15 cellular contexts compared by ENCODE assay signal in genomic region chr2:196875414-196875813, GRCh38. TPM values are rescaled to one million over a fixed set of nuclear protein-coding genes. Genes with fewer than 3 reads are reported as not detected.
DNase-seq lines count a peak whose midpoint lies in the region; ATAC-seq and FAIRE-seq lines count a peak whose summit lies in the region.
"Had no signal": no experiment of that assay in that cellular context is flagged by ENCODE, and none has a peak within 500 bp of the region (broad histone marks: within the 10 kb centered on the region; RNA-seq: fewer than 3 reads in every experiment).

No MANE protein-coding gene starts in this region.

- intact Hi-C loops in activated CD4-positive, alpha-beta T cell treated with anti-CD3 and anti-CD28 coated beads for 36 hours (cut with DNase I, micrococcal nuclease): no loop called here

- no peaks in the 10 kb centered on the region for H3K9me3 Mint-ChIP-seq in activated CD4-positive, alpha-beta T cell treated with anti-CD3 and anti-CD28 coated beads for 36 hours (ENCODE audit: low read depth)
- no peaks in the 10 kb centered on the region for H3K9me3 Mint-ChIP-seq in activated naive CD8-positive, alpha-beta T cell treated with anti-CD3 and anti-CD28 coated beads, Interleukin-2, amount 10 ng/mL, durations not matched to agents 7 days and 5 days
- no peaks in the 10 kb centered on the region for H3K9me3 Mint-ChIP-seq in activated naive CD8-positive, alpha-beta T cell treated with anti-CD3 and anti-CD28 coated beads, Interleukin-2, amount 50 U/mL, for 24 hours
- H3K9me3 Mint-ChIP-seq: CD8-positive, alpha-beta memory T cell had no signal

- H3K36me3 Mint-ChIP-seq in activated CD4-positive, alpha-beta T cell treated with anti-CD3 and anti-CD28 coated beads for 36 hours (ENCODE audit: low read depth): peaks cover 23% of the 10 kb centered on the region
- H3K36me3 Mint-ChIP-seq in activated naive CD8-positive, alpha-beta T cell treated with anti-CD3 and anti-CD28 coated beads, Interleukin-2, amount 10 ng/mL, durations not matched to agents 7 days and 5 days: peaks cover 44% of the 10 kb centered on the region
- H3K36me3 Mint-ChIP-seq in activated naive CD8-positive, alpha-beta T cell treated with anti-CD3 and anti-CD28 coated beads, Interleukin-2, amount 50 U/mL, for 24 hours (ENCODE audit: low read depth): peaks cover 29% of the 10 kb centered on the region

- H3K27me3 Mint-ChIP-seq in activated CD4-positive, alpha-beta T cell treated with anti-CD3 and anti-CD28 coated beads for 36 hours: no peaks in the 10 kb centered on the region
- H3K27me3 Mint-ChIP-seq in activated naive CD8-positive, alpha-beta T cell treated with anti-CD3 and anti-CD28 coated beads, Interleukin-2, amount 10 ng/mL, durations not matched to agents 7 days and 5 days: no peaks in the 10 kb centered on the region
- no peaks in the 10 kb centered on the region for H3K27me3 Mint-ChIP-seq in activated naive CD8-positive, alpha-beta T cell treated with anti-CD3 and anti-CD28 coated beads, Interleukin-2, amount 50 U/mL, for 24 hours
- H3K27me3 Mint-ChIP-seq: CD8-positive, alpha-beta memory T cell had no signal

- CTCF ChIA-PET in activated CD4-positive, alpha-beta T cell treated with anti-CD3 and anti-CD28 coated beads for 36 hours (lab: Charles Lee): interaction anchor here (1.5 kb wide), 1 partner anchor 16 kb away, joined by 3 read pairs; no protein-coding TSS in a partner anchor

- H3K27ac Mint-ChIP-seq in activated CD4-positive, alpha-beta T cell treated with anti-CD3 and anti-CD28 coated beads for 36 hours: no peak overlapping the region
- no peak overlapping the region for H3K27ac Mint-ChIP-seq in activated naive CD8-positive, alpha-beta T cell treated with anti-CD3 and anti-CD28 coated beads, Interleukin-2, amount 10 ng/mL, durations not matched to agents 7 days and 5 days
- no peak overlapping the region for H3K27ac Mint-ChIP-seq in activated naive CD8-positive, alpha-beta T cell treated with anti-CD3 and anti-CD28 coated beads, Interleukin-2, amount 50 U/mL, for 24 hours
- H3K27ac Mint-ChIP-seq: CD8-positive, alpha-beta memory T cell had no signal

- no peak overlapping the region for H3K4me3 Mint-ChIP-seq in activated CD4-positive, alpha-beta T cell treated with anti-CD3 and anti-CD28 coated beads for 36 hours
- no peak overlapping the region for H3K4me3 Mint-ChIP-seq in activated naive CD8-positive, alpha-beta T cell treated with anti-CD3 and anti-CD28 coated beads, Interleukin-2, amount 10 ng/mL, durations not matched to agents 7 days and 5 days
- H3K4me3 Mint-ChIP-seq in activated naive CD8-positive, alpha-beta T cell treated with anti-CD3 and anti-CD28 coated beads, Interleukin-2, amount 50 U/mL, for 24 hours: no peak overlapping the region
- H3K4me3 Mint-ChIP-seq: CD8-positive, alpha-beta memory T cell had no signal

- DNase-seq in activated CD4-positive, alpha-beta T cell treated with anti-CD3 and anti-CD28 coated beads for 36 hours: no peak
- DNase-seq in activated CD4-positive, alpha-beta T cell treated with anti-CD3 and anti-CD28 coated beads for 48 hours: no peak
- DNase-seq in activated naive CD8-positive, alpha-beta T cell treated with anti-CD3 and anti-CD28 coated beads, Interleukin-2, amount 10 ng/mL, durations not matched to agents 7 days and 5 days: no peak
- no peak for DNase-seq in activated naive CD8-positive, alpha-beta T cell treated with anti-CD3 and anti-CD28 coated beads, Interleukin-2, amount 50 U/mL, for 24 hours
- DNase-seq in NCI-H774 (lab: John Stamatoyannopoulos, UW): no peak
- no peak for DNase-seq in epidermal melanocyte (ENCODE audit: insufficient read length, low spot score)
- DNase-seq: 8988T; AML-193; Caco-2; CD8-positive, alpha-beta memory T cell; GF-D8 had no signal

- POLR2A ChIA-PET in activated CD4-positive, alpha-beta T cell treated with anti-CD3 and anti-CD28 coated beads for 36 hours (lab: Charles Lee): no interaction called here
- POLR2A ChIA-PET in activated naive CD8-positive, alpha-beta T cell treated with anti-CD3 and anti-CD28 coated beads, Interleukin-2, amount 10 ng/mL, durations not matched to agents 7 days and 5 days (lab: Charles Lee): interaction anchor here (1.5 to 1.8 kb wide), 2 partner anchors 51 to 52 kb away, joined by 10 to 14 read pairs; partner anchors contain the start of gene PGAP1

- H3K4me1 Mint-ChIP-seq in activated CD4-positive, alpha-beta T cell treated with anti-CD3 and anti-CD28 coated beads for 36 hours: no peaks in the 10 kb centered on the region
- H3K4me1 Mint-ChIP-seq in activated naive CD8-positive, alpha-beta T cell treated with anti-CD3 and anti-CD28 coated beads, Interleukin-2, amount 10 ng/mL, durations not matched to agents 7 days and 5 days: peaks cover 31% of the 10 kb centered on the region
- H3K4me1 Mint-ChIP-seq in activated naive CD8-positive, alpha-beta T cell treated with anti-CD3 and anti-CD28 coated beads, Interleukin-2, amount 50 U/mL, for 24 hours: peaks cover 2% of the 10 kb centered on the region
- H3K4me1 Mint-ChIP-seq: CD8-positive, alpha-beta memory T cell had no signal

- peak; percentile 60 for FAIRE-seq in islet of Langerhans (lab: Jason Lieb, UNC)
- FAIRE-seq: GM19239, H1 had no signal

- peak; percentile 47 for ATAC-seq in activated CD4-positive, alpha-beta T cell treated with anti-CD3 and anti-CD28 coated beads for 36 hours
- ATAC-seq in activated naive CD8-positive, alpha-beta T cell treated with anti-CD3 and anti-CD28 coated beads, Interleukin-2, amount 10 ng/mL, durations not matched to agents 7 days and 5 days (ENCODE audit: low read depth): peak; percentile 88
- ATAC-seq in activated naive CD8-positive, alpha-beta T cell treated with anti-CD3 and anti-CD28 coated beads, Interleukin-2, amount 50 U/mL, for 24 hours: no peak
- no peak for ATAC-seq in GM21723 (IDR thresholded peaks at IDR 0.05; ENCODE audit: unreplicated experiment)

RNA-seq across cellular contexts. Expression of gene PGAP1, which starts 51.1 kb away (rescaled TPM):
- 10 to 100 TPM; 22.2 to 25.1 TPM for total RNA-seq in activated CD4-positive, alpha-beta T cell treated with anti-CD3 and anti-CD28 coated beads for 36 hours
- total RNA-seq in activated naive CD8-positive, alpha-beta T cell treated with anti-CD3 and anti-CD28 coated beads, Interleukin-2, amount 10 ng/mL, durations not matched to agents 7 days and 5 days: 10 to 100 TPM; 40.8 to 44.9 TPM

Comparison
In these comparisons a context has a peak if more than half of its experiments do, and no peak if none do; other contexts are left out.
1. ATAC-seq: peak in activated CD4-positive, alpha-beta T cell treated with anti-CD3 and anti-CD28 coated beads for 36 hours (single experiment) and activated naive CD8-positive, alpha-beta T cell treated with anti-CD3 and anti-CD28 coated beads, Interleukin-2, amount 10 ng/mL, durations not matched to agents 7 days and 5 days (single experiment); none in activated naive CD8-positive, alpha-beta T cell treated with anti-CD3 and anti-CD28 coated beads, Interleukin-2, amount 50 U/mL, for 24 hours (single experiment) and GM21723 (single experiment).